Comparison of ENCODE assay signal across 8 cellular contexts in genomic region chr10:131453772-131454634, GRCh38.
DNase-seq lines count a peak whose midpoint lies in the region; ATAC-seq, FAIRE-seq and TF ChIP-seq lines count a peak whose summit lies in the region.

No MANE protein-coding gene starts in this region.

- H3K27ac ChIP-seq in gastroesophageal sphincter: no peak overlapping the region
- no peak overlapping the region for H3K27ac ChIP-seq in thyroid gland

- 17 to 29% methylated on average over 6 to 9 of the region's 27 CpGs for WGBS in gastroesophageal sphincter (ENCODE audit: low coverage in 1 of 2), 2 donors
- WGBS in thyroid gland, 2 donors: 16 to 18% methylated on average over 14 to 24 of the region's 27 CpGs

- DNase-seq in GM12891 (ENCODE audit: insufficient read length, low spot score) (peak; percentile 58), NAMALWA (ENCODE audit: low spot score) (peak; percentile 85), activated T-cell treated with anti-CD3 and anti-CD28 coated beads for 48 hours (ENCODE audit: low read depth) (peak; percentile 67), thyroid gland (peak; percentile 71 to 77), NCI-H128 (lab: John Stamatoyannopoulos, UW; ENCODE audit: unreplicated experiment) (no peak), 8988T (no peak)

- H2AFZ ChIP-seq in neuron (ENCODE audit: low read depth, low read length): peak overlapping the region; percentile 52

- peak in 3 of 4 experiments; percentile 51 to 82 (median 72) for TF ChIP-seq CTCF in gastroesophageal sphincter (IDR thresholded peaks at IDR 0.05)
- peak; percentile 64 to 90 (median 70) for TF ChIP-seq CTCF in thyroid gland (IDR thresholded peaks at IDR 0.05)

- intact Hi-C loops in thyroid gland (cut with DNase I): loop anchor here (10.0 kb wide), 1 partner anchor 421 kb away; no protein-coding TSS in a partner anchor

- FAIRE-seq in GM12891 (lab: Jason Lieb, UNC): no peak

- peaks cover 0 to 10% (median 0%) of the 10 kb centered on the region in 3 donors for H3K4me1 ChIP-seq in gastroesophageal sphincter
- peaks cover 13% of the 10 kb centered on the region for H3K4me1 ChIP-seq in neuron (ENCODE audit: insufficient read depth, low read length)
- H3K4me1 ChIP-seq in thyroid gland: peaks cover 3 to 10% of the 10 kb centered on the region in 2 donors

- no peaks in the 10 kb centered on the region for H3K36me3 ChIP-seq in gastroesophageal sphincter
- no peaks in the 10 kb centered on the region for H3K36me3 ChIP-seq in neuron (ENCODE audit: insufficient read depth, low read length)
- H3K36me3 ChIP-seq in thyroid gland: no peaks in the 10 kb centered on the region

- TF ChIP-seq EP300 in gastroesophageal sphincter (IDR thresholded peaks at IDR 0.05): no peak

- H3K27me3 ChIP-seq in gastroesophageal sphincter: peaks cover 53% of the 10 kb centered on the region
- H3K27me3 ChIP-seq in neuron (ENCODE audit: insufficient read depth, low read length): no peaks in the 10 kb centered on the region
- H3K27me3 ChIP-seq in thyroid gland: no peaks in the 10 kb centered on the region

- peak; percentile 29 for ATAC-seq in gastroesophageal sphincter

- H3K9me3 ChIP-seq in gastroesophageal sphincter: no peaks in the 10 kb centered on the region
- H3K9me3 ChIP-seq in neuron (ENCODE audit: low read length): no peaks in the 10 kb centered on the region
- no peaks in the 10 kb centered on the region for H3K9me3 ChIP-seq in thyroid gland

- H3K4me3 ChIP-seq in gastroesophageal sphincter (peak overlapping the region in 1 of 2 donors; percentile 37), neuron (ENCODE audit: low read length) (peak overlapping the region; percentile 36), thyroid gland (replicated peaks in 1 of 3) (no peak overlapping the region)

- TF ChIP-seq POLR2A in GM12891 (IDR thresholded peaks at IDR 0.05; ENCODE audit: low read depth, low read length) (no peak), gastroesophageal sphincter (IDR thresholded peaks at IDR 0.05) (no peak), thyroid gland (IDR thresholded peaks at IDR 0.05) (no peak)

TF ChIP-seq in GM12891, 5 proteins besides CTCF, POLR2A, EP300 and RAD21:
- TF ChIP-seq TAF1 (IDR thresholded peaks at IDR 0.05; ENCODE audit: low read depth, low read length) (no peak), PAX5 (IDR thresholded peaks at IDR 0.05; ENCODE audit: insufficient read depth, low read length, severe bottlenecking) (no peak), POLR2AphosphoS5 (IDR thresholded peaks at IDR 0.05; ENCODE audit: low read depth, low read length) (no peak), SPI1 (IDR thresholded peaks at IDR 0.05; ENCODE audit: low read depth, low read length) (no peak), POU2F2 (IDR thresholded peaks at IDR 0.05; ENCODE audit: low read depth, low read length) (no peak)

Comparison
In these comparisons a context has a peak if more than half of its experiments do, and no peak if none do; other contexts are left out.
1. DNase-seq: peak in GM12891 (single experiment), NAMALWA (single experiment), activated T-cell treated with anti-CD3 and anti-CD28 coated beads for 48 hours (single experiment) and thyroid gland (2 of 2); none in NCI-H128 (single experiment) and 8988T (single experiment).